15 cellular contexts compared by ENCODE assay signal in genomic region chrX:108396986-108397385, GRCh38. TPM values are rescaled to one million over a fixed set of nuclear protein-coding genes. Genes with fewer than 3 reads are reported as not detected.
"Had no signal": no experiment of that assay in that cellular context is flagged by ENCODE, and none has a peak within 500 bp of the region (broad histone marks: within the 10 kb centered on the region; RNA-seq: fewer than 3 reads in every experiment).

No MANE protein-coding gene starts in this region.

- H3K27me3 Mint-ChIP-seq: activated naive CD8-positive, alpha-beta T cell treated with anti-CD3 and anti-CD28 coated beads, Interleukin-2, amount 10 ng/mL, durations not matched to agents 7 days and 5 days; effector memory CD8-positive, alpha-beta T cell had no signal

- H3K36me3 Mint-ChIP-seq: activated naive CD8-positive, alpha-beta T cell treated with anti-CD3 and anti-CD28 coated beads, Interleukin-2, amount 10 ng/mL, durations not matched to agents 7 days and 5 days; natural killer cell had no signal

- H3K27ac ChIP-seq: ascending aorta, coronary artery, uterus, WERI-Rb-1 had no signal

- H3K36me3 ChIP-seq: ascending aorta, uterus, WERI-Rb-1 had no signal

- H3K27me3 ChIP-seq: ascending aorta, uterus had no signal

- DNase-seq: activated CD4-positive, alpha-beta T cell treated with anti-CD3 and anti-CD28 coated beads for 4 hours; activated CD8-positive, alpha-beta memory T cell treated with anti-CD3 and anti-CD28 coated beads, Interleukin-2, amount 50 U/mL, for 48 hours; activated CD8-positive, alpha-beta T cell treated with anti-CD3 and anti-CD28 coated beads, Interleukin-2, amount 10 ng/mL, durations not matched to agents 7 days and 5 days; activated naive CD8-positive, alpha-beta T cell treated with anti-CD3 and anti-CD28 coated beads, Interleukin-2, amount 10 ng/mL, durations not matched to agents 7 days and 5 days; caudate nucleus; effector memory CD8-positive, alpha-beta T cell; glutamatergic neuron; left colon; natural killer cell; stimulated activated CD4-positive, alpha-beta T cell treated with anti-CD3 and anti-CD28 coated beads, Interleukin-15, amount 100 ng/mL, for 24 hours; stimulated activated CD4-positive, alpha-beta T cell treated with anti-CD3 and anti-CD28 coated beads, Interleukin-4, amount 100 ng/mL, for 24 hours; uterus; WERI-Rb-1 had no signal

- H3K4me3 Mint-ChIP-seq: activated CD8-positive, alpha-beta T cell treated with anti-CD3 and anti-CD28 coated beads, Interleukin-2, amount 10 ng/mL, durations not matched to agents 7 days and 5 days; activated naive CD8-positive, alpha-beta T cell treated with anti-CD3 and anti-CD28 coated beads, Interleukin-2, amount 10 ng/mL, durations not matched to agents 7 days and 5 days; effector memory CD8-positive, alpha-beta T cell; natural killer cell had no signal

- H3K9me3 Mint-ChIP-seq: activated naive CD8-positive, alpha-beta T cell treated with anti-CD3 and anti-CD28 coated beads, Interleukin-2, amount 10 ng/mL, durations not matched to agents 7 days and 5 days had no signal

- H3K4me1 ChIP-seq: ascending aorta, uterus had no signal

- H3K4me1 Mint-ChIP-seq: activated naive CD8-positive, alpha-beta T cell treated with anti-CD3 and anti-CD28 coated beads, Interleukin-2, amount 10 ng/mL, durations not matched to agents 7 days and 5 days; natural killer cell had no signal

- H3K27ac Mint-ChIP-seq: activated CD8-positive, alpha-beta T cell treated with anti-CD3 and anti-CD28 coated beads, Interleukin-2, amount 10 ng/mL, durations not matched to agents 7 days and 5 days; activated naive CD8-positive, alpha-beta T cell treated with anti-CD3 and anti-CD28 coated beads, Interleukin-2, amount 10 ng/mL, durations not matched to agents 7 days and 5 days; effector memory CD8-positive, alpha-beta T cell; natural killer cell had no signal

- H3K9me3 ChIP-seq: ascending aorta, uterus had no signal

- H3K4me3 ChIP-seq: ascending aorta, coronary artery, uterus had no signal

- ATAC-seq: activated CD8-positive, alpha-beta T cell treated with anti-CD3 and anti-CD28 coated beads, Interleukin-2, amount 10 ng/mL, durations not matched to agents 7 days and 5 days; effector memory CD8-positive, alpha-beta T cell; left colon; natural killer cell had no signal

RNA-seq across cellular contexts. Expression of gene COL4A6, which starts 41.2 kb away (rescaled TPM):
- total RNA-seq: activated CD8-positive, alpha-beta T cell treated with anti-CD3 and anti-CD28 coated beads, Interleukin-2, amount 10 ng/mL, durations not matched to agents 7 days and 5 days; activated naive CD8-positive, alpha-beta T cell treated with anti-CD3 and anti-CD28 coated beads, Interleukin-2, amount 10 ng/mL, durations not matched to agents 7 days and 5 days; natural killer cell had no signal

RNA-seq across cellular contexts. Expression of gene COL4A5, which starts 42.7 kb away (rescaled TPM):
- total RNA-seq: activated CD8-positive, alpha-beta T cell treated with anti-CD3 and anti-CD28 coated beads, Interleukin-2, amount 10 ng/mL, durations not matched to agents 7 days and 5 days; activated naive CD8-positive, alpha-beta T cell treated with anti-CD3 and anti-CD28 coated beads, Interleukin-2, amount 10 ng/mL, durations not matched to agents 7 days and 5 days; natural killer cell had no signal
